In genomic region chr20:36043892-36044515, GRCh38 we compare ENCODE assay signal across 18 cellular contexts.
"Had no signal": no experiment of that assay in that cellular context is flagged by ENCODE, and none has a peak within 500 bp of the region (broad histone marks: within the 10 kb centered on the region; RNA-seq: fewer than 3 reads in every experiment).

No MANE protein-coding gene starts in this region.

- DNase-seq: activated CD4-positive, CD25-positive, alpha-beta regulatory T cell treated with anti-CD3 and anti-CD28 coated beads, Interleukin-2, amount 50 U/mL, for 72 hours; activated naive CD4-positive, alpha-beta T cell treated with anti-CD3 and anti-CD28 coated beads, Interleukin-2, amount 10 ng/mL, durations not matched to agents 7 days and 5 days; activated T-cell treated with anti-CD3 and anti-CD28 coated beads, Interleukin-2, amount 50 U/mL, for 1 hour; dorsolateral prefrontal cortex; endodermal cell; erythroblast; left colon; mammary epithelial cell; naive B cell; stimulated activated CD4-positive, alpha-beta T cell treated with anti-CD3 and anti-CD28 coated beads, Interleukin-12 subunit alpha, Interleukin-12 subunit beta, amount 100 ng/mL, for 4 hours; T-helper 2 cell; thyroid gland had no signal

- FAIRE-seq: astrocyte, bronchial epithelial cell, TTC549, urothelium cell line had no signal

- H3K4me2 ChIP-seq: neural progenitor cell had no signal

- ATAC-seq: left colon; stimulated activated memory B cell treated with anti-CD40 and anti-IgM and Interleukin-4, amounts not matched to agents 10 μg/mL and 1 μg/mL and 100 μg/mL, for 72 hours had no signal

- H3K9ac ChIP-seq: neural progenitor cell had no signal

- H3K4me1 ChIP-seq: neural progenitor cell had no signal

- H3K27ac ChIP-seq: neural progenitor cell, thyroid gland had no signal

- H3K9me3 ChIP-seq: thyroid gland had no signal

- H2AFZ ChIP-seq: neural progenitor cell had no signal

- H3K27me3 ChIP-seq: dorsolateral prefrontal cortex, neural progenitor cell, thyroid gland had no signal

- H3K4me3 ChIP-seq: dorsolateral prefrontal cortex, neural progenitor cell, thyroid gland had no signal

- H3K36me3 ChIP-seq: neural progenitor cell, thyroid gland had no signal
